29 cellular contexts compared by ENCODE assay signal in genomic region chr1:7761103-7761502, GRCh38.
"Had no signal": no experiment of that assay in that cellular context is flagged by ENCODE, and none has a peak within 500 bp of the region (broad histone marks: within the 10 kb centered on the region; RNA-seq: fewer than 3 reads in every experiment).

No MANE protein-coding gene starts in this region.

- H3K27ac Mint-ChIP-seq: dendritic cell treated with granulocyte-macrophage colony-stimulating factor and Interleukin-4, amounts not matched to agents 40 ng/mL and 50 ng/mL, for 4 days; memory B cell; mesothelial cell of epicardium; naive thymus-derived CD4-positive, alpha-beta T cell; nephron; neural progenitor cell; stimulated activated effector memory CD8-positive, alpha-beta T cell treated with anti-CD3 and anti-CD28 coated beads, Interleukin-12 subunit alpha, Interleukin-12 subunit beta, amount 100 ng/mL, for 72 hours had no signal

- H3K9me3 Mint-ChIP-seq: dendritic cell treated with granulocyte-macrophage colony-stimulating factor and Interleukin-4, amounts not matched to agents 40 ng/mL and 50 ng/mL, for 4 days; memory B cell; mesothelial cell of epicardium; naive thymus-derived CD4-positive, alpha-beta T cell; nephron; neural progenitor cell; stimulated activated effector memory CD8-positive, alpha-beta T cell treated with anti-CD3 and anti-CD28 coated beads, Interleukin-12 subunit alpha, Interleukin-12 subunit beta, amount 100 ng/mL, for 72 hours had no signal

- H3K4me1 Mint-ChIP-seq: memory B cell; mesothelial cell of epicardium; naive thymus-derived CD4-positive, alpha-beta T cell; nephron; stimulated activated effector memory CD8-positive, alpha-beta T cell treated with anti-CD3 and anti-CD28 coated beads, Interleukin-12 subunit alpha, Interleukin-12 subunit beta, amount 100 ng/mL, for 72 hours had no signal

- H3K4me2 ChIP-seq: hepatocyte, neural progenitor cell had no signal

- H3K4me1 ChIP-seq: colonic mucosa, esophagus muscularis mucosa, foreskin keratinocyte, gastroesophageal sphincter, heart left ventricle, prostate gland, sigmoid colon, tibial nerve, vagina had no signal

- H3K4me3 ChIP-seq: colonic mucosa, esophagus muscularis mucosa, gastroesophageal sphincter, heart left ventricle, hepatocyte, lung, mucosa of descending colon, neural progenitor cell, prostate gland, sigmoid colon, thoracic aorta, tibial nerve, vagina had no signal

- DNase-seq: colonic mucosa; effector memory CD4-positive, alpha-beta T cell; foreskin keratinocyte; heart left ventricle; kidney; mucosa of descending colon; naive thymus-derived CD4-positive, alpha-beta T cell; nucleus accumbens; right cardiac atrium; sigmoid colon; stimulated activated CD4-positive, alpha-beta T cell treated with anti-CD3 and anti-CD28 coated beads, Interleukin-2, amount 100 ng/mL, for 24 hours; stimulated activated CD4-positive, alpha-beta T cell treated with anti-CD3 and anti-CD28 coated beads, Interleukin-4, amount 100 ng/mL, for 24 hours; stimulated activated naive CD4-positive, alpha-beta T cell treated with Interleukin-2 at 50 U/mL for 16 hours; substantia nigra had no signal

- H3K4me3 Mint-ChIP-seq: dendritic cell treated with granulocyte-macrophage colony-stimulating factor and Interleukin-4, amounts not matched to agents 40 ng/mL and 50 ng/mL, for 4 days; memory B cell; mesothelial cell of epicardium; naive thymus-derived CD4-positive, alpha-beta T cell; nephron; neural progenitor cell; stimulated activated effector memory CD8-positive, alpha-beta T cell treated with anti-CD3 and anti-CD28 coated beads, Interleukin-12 subunit alpha, Interleukin-12 subunit beta, amount 100 ng/mL, for 72 hours had no signal

- H3K27me3 Mint-ChIP-seq: dendritic cell treated with granulocyte-macrophage colony-stimulating factor and Interleukin-4, amounts not matched to agents 40 ng/mL and 50 ng/mL, for 4 days had no signal

- H3K36me3 Mint-ChIP-seq: memory B cell; mesothelial cell of epicardium; naive thymus-derived CD4-positive, alpha-beta T cell; neural progenitor cell; stimulated activated effector memory CD8-positive, alpha-beta T cell treated with anti-CD3 and anti-CD28 coated beads, Interleukin-12 subunit alpha, Interleukin-12 subunit beta, amount 100 ng/mL, for 72 hours had no signal

- H3K36me3 ChIP-seq: colonic mucosa, esophagus muscularis mucosa, gastroesophageal sphincter, heart left ventricle, neural progenitor cell, prostate gland, sigmoid colon, thoracic aorta, tibial nerve, vagina had no signal

- ATAC-seq: foreskin keratinocyte; gastroesophageal sphincter; left lobe of liver; mucosa of descending colon; naive thymus-derived CD4-positive, alpha-beta T cell; stimulated activated effector memory CD8-positive, alpha-beta T cell treated with anti-CD3 and anti-CD28 coated beads, Interleukin-12 subunit alpha, Interleukin-12 subunit beta, amount 100 ng/mL, for 72 hours had no signal

- H3K9me3 ChIP-seq: colonic mucosa, esophagus muscularis mucosa, gastroesophageal sphincter, heart left ventricle, mucosa of descending colon, prostate gland, sigmoid colon, thoracic aorta, tibial nerve, vagina had no signal

- H3K27ac ChIP-seq: colonic mucosa, esophagus muscularis mucosa, foreskin keratinocyte, gastroesophageal sphincter, heart left ventricle, hepatocyte, neural progenitor cell, prostate gland, sigmoid colon, thoracic aorta, vagina had no signal

- H2AFZ ChIP-seq: hepatocyte, neural progenitor cell had no signal

- H3K27me3 ChIP-seq: colonic mucosa, esophagus muscularis mucosa, foreskin keratinocyte, gastroesophageal sphincter, heart left ventricle, hepatocyte, neural progenitor cell, sigmoid colon, tibial nerve, vagina had no signal

- H3K79me2 ChIP-seq: hepatocyte had no signal
